ENCODE assay signal across 17 cellular contexts in genomic region chr7:73987298-73987697, GRCh38. TPM values are rescaled to one million over a fixed set of nuclear protein-coding genes. Genes with fewer than 3 reads are reported as not detected.
A peak's percentile ranks its signal among the peaks of the same experiment; 100 is the strongest.
DNase-seq lines count a peak whose midpoint lies in the region; ATAC-seq, FAIRE-seq and TF ChIP-seq lines count a peak whose summit lies in the region.
"Had no signal": no experiment of that assay in that cellular context is flagged by ENCODE, and none has a peak within 500 bp of the region (broad histone marks: within the 10 kb centered on the region; RNA-seq: fewer than 3 reads in every experiment).

No MANE protein-coding gene starts in this region.

- no peak for ATAC-seq in HepG2
- ATAC-seq in right lobe of liver, result no peak
- ATAC-seq in omental fat pad (ENCODE audit: low FRiP score), result no peak
- no peak for ATAC-seq in GM21381 (IDR thresholded peaks at IDR 0.05; ENCODE audit: unreplicated experiment)
- ATAC-seq: GM12878 had no signal

- no peak for DNase-seq in HepG2 (ENCODE audit: low spot score)
- no peak for DNase-seq in right lobe of liver
- no peak for DNase-seq in bronchial epithelial cell (ENCODE audit: low read depth)
- peak; percentile 18 for DNase-seq in osteoblast (ENCODE audit: insufficient read length, low spot score, missing footprints)
- no peak for DNase-seq in omental fat pad (ENCODE audit: low spot score)
- DNase-seq in 8988T, result no peak
- DNase-seq: BE2C; CD4-positive, alpha-beta memory T cell; DMS79; HCEC 1CT had no signal

- H3K9me3 ChIP-seq in HepG2 (ENCODE audit: low read length) (no peaks in the 10 kb centered on the region), right lobe of liver (no peaks in the 10 kb centered on the region), osteoblast (ENCODE audit: low read depth, low read length) (no peaks in the 10 kb centered on the region)
- H3K9me3 ChIP-seq: A549, BE2C had no signal

- intact Hi-C loops in HepG2 (cut with micrococcal nuclease; ENCODE audit: unreplicated experiment), result no loop called here
- intact Hi-C loops in right lobe of liver (cut with DNase I), result no loop called here

- H3K79me2 ChIP-seq in HepG2 (ENCODE audit: insufficient read depth, low read length), result no peaks in the 10 kb centered on the region
- no peaks in the 10 kb centered on the region for H3K79me2 ChIP-seq in osteoblast (ENCODE audit: insufficient read depth, low read length)

- H3K9ac ChIP-seq in HepG2 (ENCODE audit: insufficient read depth, low read depth, low read length), result no peak overlapping the region

- 37% methylated on average over 4 of the region's 4 CpGs for WGBS in HepG2 (ENCODE audit: low lambda C conversion rate)
- WGBS in right lobe of liver (ENCODE audit: insufficient coverage, low coverage, low lambda C conversion rate, missing lambda C conversion rate), result 53% methylated on average over 3 of the region's 4 CpGs

- H3K4me1 ChIP-seq in HepG2 (ENCODE audit: insufficient read depth, low read length) (no peaks in the 10 kb centered on the region), right lobe of liver (no peaks in the 10 kb centered on the region), osteoblast (ENCODE audit: insufficient read depth, low read length) (peaks cover 2% of the 10 kb centered on the region)
- H3K4me1 ChIP-seq: A549, BE2C had no signal

- no peak for TF ChIP-seq RAD21 in HepG2 (CRISPR knock-in tag; IDR thresholded peaks at IDR 0.05)

- TF ChIP-seq CTCF in HepG2 (CRISPR knock-in tag; IDR thresholded peaks at IDR 0.05), result no peak
- no peak for TF ChIP-seq CTCF in right lobe of liver (IDR thresholded peaks at IDR 0.05)
- no peak for TF ChIP-seq CTCF in bronchial epithelial cell (IDR thresholded peaks at IDR 0.05; ENCODE audit: insufficient read depth, low read length, severe bottlenecking)
- TF ChIP-seq CTCF in osteoblast (IDR thresholded peaks at IDR 0.05; ENCODE audit: extremely low read depth, low read depth, low read length), result no peak
- no peak for TF ChIP-seq CTCF in omental fat pad (IDR thresholded peaks at IDR 0.05)

- H3K4me3 ChIP-seq in HepG2 (replicated peaks in 1 of 3; ENCODE audit: insufficient read depth in 1 of 3, low read depth in 2 of 3, low read length in 3 of 3), result no peak overlapping the region
- no peak overlapping the region for H3K4me3 ChIP-seq in right lobe of liver
- no peak overlapping the region for H3K4me3 ChIP-seq in bronchial epithelial cell (ENCODE audit: low read depth, low read length)
- H3K4me3 ChIP-seq in osteoblast (ENCODE audit: insufficient read depth, low read length), result no peak overlapping the region
- H3K4me3 ChIP-seq: A549, GM12878 had no signal

- H2AFZ ChIP-seq in HepG2 (ENCODE audit: low read length) (no peak overlapping the region), osteoblast (ENCODE audit: low read length) (no peak overlapping the region)

- H3K27ac ChIP-seq in HepG2 (ENCODE audit: extremely low read length, insufficient read depth, low read length) (no peak overlapping the region), right lobe of liver (no peak overlapping the region), osteoblast (ENCODE audit: low read depth, low read length) (no peak overlapping the region)
- H3K27ac ChIP-seq: A549, C4-2B, HL-60 had no signal

- TF ChIP-seq EP300 in HepG2 (IDR thresholded peaks at IDR 0.05; ENCODE audit: low read depth in 2 of 2, low read length in 2 of 2) (no peak), HepG2 (CRISPR knock-in tag; IDR thresholded peaks at IDR 0.05; ENCODE audit: borderline replicate concordance) (no peak)

- no TSS peak for BruUV-seq in HepG2 (replicated peaks; lab: Mats Ljungman, UMichigan)

- FAIRE-seq in HepG2 (lab: Jason Lieb, UNC) (no peak), bronchial epithelial cell (lab: Jason Lieb, UNC) (peak; percentile 79)
- FAIRE-seq: A549, GM12878, GM18507, H1 had no signal

- H4K20me1 ChIP-seq in HepG2 (ENCODE audit: insufficient read depth, low read length) (no peaks in the 10 kb centered on the region), osteoblast (ENCODE audit: insufficient read depth, low read length) (no peaks in the 10 kb centered on the region)

- H3K36me3 ChIP-seq in HepG2 (replicated peaks in 1 of 2; ENCODE audit: control insufficient read depth in 1 of 2, insufficient read depth in 2 of 2, low read length in 2 of 2), result no peaks in the 10 kb centered on the region
- no peaks in the 10 kb centered on the region for H3K36me3 ChIP-seq in right lobe of liver
- H3K36me3 ChIP-seq in bronchial epithelial cell (ENCODE audit: control insufficient read depth, insufficient read depth, low read length), result no peaks in the 10 kb centered on the region
- H3K36me3 ChIP-seq in osteoblast (ENCODE audit: insufficient read depth, low read length), result no peaks in the 10 kb centered on the region
- H3K36me3 ChIP-seq: BE2C had no signal

- POLR2A ChIA-PET in HepG2 (lab: Yijun Ruan, JAX), result no interaction called here

- H3K4me2 ChIP-seq in HepG2 (ENCODE audit: low read depth, low read length) (no peak overlapping the region), osteoblast (ENCODE audit: insufficient read depth, low read length) (no peak overlapping the region)
- H3K4me2 ChIP-seq: A549 had no signal

- H3K27me3 ChIP-seq in HepG2 (ENCODE audit: control insufficient read depth in 1 of 2, insufficient read depth in 2 of 2, low read length in 2 of 2) (peaks cover 0 to 18% of the 10 kb centered on the region in 2 experiments; a peak in 2 of 5 replicates), right lobe of liver (no peaks in the 10 kb centered on the region), bronchial epithelial cell (ENCODE audit: control insufficient read depth, insufficient read depth, low read length) (no peaks in the 10 kb centered on the region), osteoblast (ENCODE audit: insufficient read depth, low read length) (no peaks in the 10 kb centered on the region)
- H3K27me3 ChIP-seq: BE2C had no signal

- in situ Hi-C loops in HepG2 (cut with HindIII; ENCODE audit: extremely low pct_ligation_motif_present, low pct_unique_long_range_greater_than_20kb), result no loop called here

- TF ChIP-seq POLR2A in HepG2 (IDR thresholded peaks at IDR 0.05; ENCODE audit: insufficient read depth in 1 of 2, low read depth in 2 of 2, low read length in 2 of 2) (no peak), right lobe of liver (IDR thresholded peaks at IDR 0.05) (no peak)

- CTCF ChIA-PET in HepG2 (lab: Yijun Ruan, JAX; ENCODE audit: low intra/inter-chr PET ratio, low total read pairs), result no interaction called here

TF ChIP-seq in HepG2, 621 proteins besides CTCF, POLR2A, EP300 and RAD21 (continues in another document):
- no peak for TF ChIP-seq MED1 (CRISPR knock-in tag; IDR thresholded peaks at IDR 0.05)
- no peak for TF ChIP-seq SNAPC5 (CRISPR knock-in tag; IDR thresholded peaks at IDR 0.05; ENCODE audit: borderline replicate concordance)
- peak; percentile 54; the same call in 1 of the 2 replicates for TF ChIP-seq ZNF121 (CRISPR knock-in tag; IDR thresholded peaks at IDR 0.05)

RNA-seq across cellular contexts. Expression of gene ELN, which starts 40.7 kb away (rescaled TPM):
- total RNA-seq in HepG2 (2016; rRNA removed; fragmentation: Illumina TruSeq; extraction: Trizol) (0.08 and 0.15 TPM in 2 replicates), right lobe of liver (10 to 100 TPM in 1 of 6 experiments, 1 to 10 TPM in 5; 3.0 to 11.7 (median 5.3) TPM), bronchial epithelial cell (under 0.01 TPM in 2 replicates), osteoblast (69.1 and 113 TPM in 2 replicates), omental fat pad (100 to 1,000 TPM in 2 of 4 donors, 10 to 100 TPM in 2; 61.2 to 133 (median 83.8) TPM)
- not detected in 2 replicates for total RNA-seq in HepG2 (2016; cell fraction: cytosol; rRNA removed; fragmentation: Illumina TruSeq; extraction: Trizol; ENCODE audit: low read depth)
- total RNA-seq in HepG2 (2016; cell fraction: insoluble cytoplasmic fraction; rRNA removed; fragmentation: Illumina TruSeq; extraction: Trizol), result 0.12 and 0.15 TPM in 2 replicates
- total RNA-seq in HepG2 (2016; cell fraction: membrane; rRNA removed; fragmentation: Illumina TruSeq; extraction: Trizol), result 0.10 TPM in 1 of 2 replicates, not detected in the other
- not detected in 2 replicates for total RNA-seq in HepG2 (2016; cell fraction: nucleus; rRNA removed; fragmentation: Illumina TruSeq; extraction: Trizol)
- polyA plus RNA-seq in HepG2 (2011; rRNA removed), result 0.37 and 0.46 TPM in 2 replicates
- polyA plus RNA-seq in HepG2 (2011; cell fraction: cytosol; rRNA removed), result 0.28 and 0.43 TPM in 2 replicates
- 0.21 and 0.71 TPM in 2 replicates for polyA plus RNA-seq in HepG2 (2011; cell fraction: nucleus; rRNA removed)
- polyA plus RNA-seq in HepG2 (2012), result 0.24 and 0.31 TPM in 2 replicates
- polyA plus RNA-seq in HepG2 (2016; cell fraction: cytosol; fragmentation: Illumina TruSeq; extraction: Trizol; ENCODE audit: low read depth), result 0.03 and 0.06 TPM in 2 replicates
- 0.22 and 0.34 TPM in 2 replicates for polyA plus RNA-seq in HepG2 (2016; cell fraction: insoluble cytoplasmic fraction; fragmentation: Illumina TruSeq; extraction: Trizol; ENCODE audit: low read depth)
- polyA plus RNA-seq in HepG2 (2016; cell fraction: membrane; fragmentation: Illumina TruSeq; extraction: Trizol; ENCODE audit: low read depth), result 0.05 and 0.07 TPM in 2 replicates
- polyA plus RNA-seq in HepG2 (2016; cell fraction: nucleus; fragmentation: Illumina TruSeq; extraction: Trizol; ENCODE audit: insufficient read depth, low read depth), result 0.33 TPM in 2 replicates
- 0.05 and 0.12 TPM in 2 replicates for polyA minus RNA-seq in HepG2 (2011; rRNA and poly(A)+ RNA removed; ENCODE audit: low replicate concordance)
- polyA minus RNA-seq in HepG2 (2011; cell fraction: cytosol; rRNA and poly(A)+ RNA removed), result 0.62 TPM in 1 of 2 replicates, not detected in the other
- not detected in 2 replicates for polyA minus RNA-seq in HepG2 (2011; cell fraction: nucleus; rRNA and poly(A)+ RNA removed)
- total RNA-seq: CD4-positive, alpha-beta memory T cell had no signal
- polyA plus RNA-seq: CD4-positive, alpha-beta memory T cell had no signal
